Comparison of ENCODE assay signal across 7 cellular contexts in genomic region chr12:119682635-119683340, GRCh38. TPM values are rescaled to one million over a fixed set of nuclear protein-coding genes. Genes with fewer than 3 reads are reported as not detected.
DNase-seq lines count a peak whose midpoint lies in the region; ATAC-seq and TF ChIP-seq lines count a peak whose summit lies in the region.

No MANE protein-coding gene starts in this region.

- no peak overlapping the region for H3K9ac ChIP-seq in parathyroid adenoma

- H3K27me3 ChIP-seq in parathyroid adenoma (ENCODE audit: control insufficient read depth, insufficient read depth, low read length) = no peaks in the 10 kb centered on the region
- H3K27me3 ChIP-seq in brain microvascular endothelial cell (replicated peaks) = no peaks in the 10 kb centered on the region

- H3K4me2 ChIP-seq in parathyroid adenoma (ENCODE audit: low read length) = no peak overlapping the region

- peaks cover 76% of the 10 kb centered on the region for H3K36me3 Mint-ChIP-seq in activated T-helper 2 cell treated with anti-CD3 and anti-CD28 coated beads, Interferon-gamma antibody, Interleukin-2, Interleukin-4, amounts not matched to agents 10 μg/mL and 5 μg/mL and 100 μg/mL, durations not matched to agents 14 hours and 24 hours and 36 hours (ENCODE audit: low read depth)

- H3K79me2 ChIP-seq in parathyroid adenoma = no peaks in the 10 kb centered on the region

- H3K4me3 ChIP-seq in parathyroid adenoma (ENCODE audit: low read depth, low read length) (no peak overlapping the region), brain microvascular endothelial cell (ENCODE audit: low read depth, low read length) (no peak overlapping the region)

- no peaks in the 10 kb centered on the region for H3K9me3 Mint-ChIP-seq in activated T-helper 2 cell treated with anti-CD3 and anti-CD28 coated beads, Interferon-gamma antibody, Interleukin-2, Interleukin-4, amounts not matched to agents 10 μg/mL and 5 μg/mL and 100 μg/mL, durations not matched to agents 14 hours and 24 hours and 36 hours

- H3K27ac Mint-ChIP-seq in activated T-helper 2 cell treated with anti-CD3 and anti-CD28 coated beads, Interferon-gamma antibody, Interleukin-2, Interleukin-4, amounts not matched to agents 10 μg/mL and 5 μg/mL and 100 μg/mL, durations not matched to agents 14 hours and 24 hours and 36 hours = peak overlapping the region; percentile 92

- H3K4me1 Mint-ChIP-seq in activated T-helper 2 cell treated with anti-CD3 and anti-CD28 coated beads, Interferon-gamma antibody, Interleukin-2, Interleukin-4, amounts not matched to agents 10 μg/mL and 5 μg/mL and 100 μg/mL, durations not matched to agents 14 hours and 24 hours and 36 hours (ENCODE audit: low read depth) = peaks cover 18% of the 10 kb centered on the region

- TF ChIP-seq CTCF in parathyroid adenoma (IDR thresholded peaks at IDR 0.05) (no peak), brain microvascular endothelial cell (IDR thresholded peaks at IDR 0.05; ENCODE audit: low read depth, low read length, missing control alignments) (no peak)

- DNase-seq in activated T-helper 2 cell treated with anti-CD3 and anti-CD28 coated beads, Interferon-gamma antibody, Interleukin-2, Interleukin-4, amounts not matched to agents 10 μg/mL and 5 μg/mL and 100 μg/mL, durations not matched to agents 14 hours and 24 hours and 36 hours (ENCODE audit: low spot score) = no peak
- no peak for DNase-seq in SK-N-DZ (ENCODE audit: low spot score)
- DNase-seq in brain microvascular endothelial cell = no peak

- no peaks in the 10 kb centered on the region for H3K27me3 Mint-ChIP-seq in activated T-helper 2 cell treated with anti-CD3 and anti-CD28 coated beads, Interferon-gamma antibody, Interleukin-2, Interleukin-4, amounts not matched to agents 10 μg/mL and 5 μg/mL and 100 μg/mL, durations not matched to agents 14 hours and 24 hours and 36 hours (ENCODE audit: low read depth)

- in situ Hi-C loops in brain microvascular endothelial cell (cut with HindIII; ENCODE audit: low pct_ligation_motif_present, low sequenced_read_pairs) = no loop called here

- no peak overlapping the region for H2AFZ ChIP-seq in parathyroid adenoma

- peaks cover 31% of the 10 kb centered on the region for H3K4me1 ChIP-seq in parathyroid adenoma

- ATAC-seq in GM18867 (IDR thresholded peaks at IDR 0.05; ENCODE audit: unreplicated experiment) (peak; percentile 55), HG03571 (IDR thresholded peaks at IDR 0.05; ENCODE audit: unreplicated experiment) (peak; percentile 43), HG03039 (IDR thresholded peaks at IDR 0.05; ENCODE audit: unreplicated experiment) (no peak)

- no peak overlapping the region for H3K4me3 Mint-ChIP-seq in activated T-helper 2 cell treated with anti-CD3 and anti-CD28 coated beads, Interferon-gamma antibody, Interleukin-2, Interleukin-4, amounts not matched to agents 10 μg/mL and 5 μg/mL and 100 μg/mL, durations not matched to agents 14 hours and 24 hours and 36 hours (ENCODE audit: low read depth)

- H3K9me3 ChIP-seq in parathyroid adenoma (ENCODE audit: control insufficient read depth, low read length) = no peaks in the 10 kb centered on the region

- H3K36me3 ChIP-seq in parathyroid adenoma (ENCODE audit: control insufficient read depth, insufficient read depth, low read length) = no peaks in the 10 kb centered on the region
- peaks cover 35% of the 10 kb centered on the region for H3K36me3 ChIP-seq in brain microvascular endothelial cell (replicated peaks)

- H3K27ac ChIP-seq in parathyroid adenoma = peak overlapping the region; percentile 22
- no peak overlapping the region for H3K27ac ChIP-seq in brain microvascular endothelial cell

- intact Hi-C loops in activated T-helper 2 cell treated with anti-CD3 and anti-CD28 coated beads, Interferon-gamma antibody, Interleukin-2, Interleukin-4, amounts not matched to agents 10 μg/mL and 5 μg/mL and 100 μg/mL, durations not matched to agents 14 hours and 24 hours and 36 hours (cut with micrococcal nuclease) = loop anchor here (5.0 kb wide), 1 partner anchor 220 kb away; no protein-coding TSS in a partner anchor

RNA-seq across cellular contexts. Expression of gene PRKAB1, which starts 14.9 kb away (rescaled TPM):
- total RNA-seq in activated T-helper 2 cell treated with anti-CD3 and anti-CD28 coated beads, Interferon-gamma antibody, Interleukin-2, Interleukin-4, amounts not matched to agents 10 μg/mL and 5 μg/mL and 100 μg/mL, durations not matched to agents 14 hours and 24 hours and 36 hours = 26.8 and 28.2 TPM in 2 replicates
- polyA plus RNA-seq in SK-N-DZ (2014; cell fraction: cytosol; rRNA removed) = 32.5 and 37.6 TPM in 2 replicates
- polyA plus RNA-seq in SK-N-DZ (2014; cell fraction: nucleus; rRNA removed) = 31.4 and 38.1 TPM in 2 replicates
